Comparison of ENCODE assay signal across 18 cellular contexts in the genomic region with DNA sequence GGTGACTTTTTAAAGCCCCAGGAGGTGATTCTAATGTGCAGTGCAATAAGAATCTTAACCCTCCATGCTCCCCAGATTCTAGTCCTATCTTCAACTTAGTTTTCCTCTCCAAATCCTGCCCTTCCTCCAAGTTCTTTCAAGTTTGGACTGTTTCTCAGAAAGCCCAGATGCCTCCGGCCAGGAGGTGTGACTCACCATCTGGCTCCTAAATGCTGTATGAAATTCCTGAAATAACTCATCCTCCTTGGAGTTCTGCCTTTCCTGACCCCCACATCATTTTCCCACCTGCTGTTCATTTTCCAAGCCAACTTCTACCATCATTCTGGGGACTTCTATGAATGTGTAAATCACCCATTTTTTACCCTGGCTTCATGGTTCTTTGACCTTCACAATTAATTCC.
DNase-seq lines count a peak whose midpoint lies in the region; ATAC-seq, FAIRE-seq and TF ChIP-seq lines count a peak whose summit lies in the region.
"Had no signal": no experiment of that assay in that cellular context is flagged by ENCODE, and none has a peak within 500 bp of the region (broad histone marks: within the 10 kb centered on the region; RNA-seq: fewer than 3 reads in every experiment).

No MANE protein-coding gene starts in this region.

- intact Hi-C loops in endothelial cell of umbilical vein (cut with micrococcal nuclease) (no loop called here), kidney (cut with DNase I) (no loop called here)

- no peak for TF ChIP-seq CTCF in RWPE1 (conservative IDR thresholded peaks at IDR 0.05; ENCODE audit: low read depth)
- no peak for TF ChIP-seq CTCF in endothelial cell of umbilical vein (IDR thresholded peaks at IDR 0.05; ENCODE audit: extremely low read depth in 1 of 2, insufficient read depth in 1 of 2, low read depth in 1 of 2, low read length in 2 of 2)
- TF ChIP-seq CTCF in kidney (IDR thresholded peaks at IDR 0.05; ENCODE audit: borderline replicate concordance, extremely low read depth, insufficient read depth), result no peak
- no peak for TF ChIP-seq CTCF in BE2C (IDR thresholded peaks at IDR 0.05; ENCODE audit: low read depth, low read length)

- POLR2A ChIA-PET in RWPE1 (lab: Yijun Ruan, JAX; ENCODE audit: low non-redundant PET), result no interaction called here
- POLR2A ChIA-PET in endothelial cell of umbilical vein (lab: Charles Lee), result no interaction called here

- H3K9me3 ChIP-seq in endothelial cell of umbilical vein (replicated peaks; ENCODE audit: control insufficient read depth, insufficient read depth, low read length) (no peaks in the 10 kb centered on the region), kidney (ENCODE audit: control insufficient read depth in 1 of 2, low read length in 2 of 2) (no peaks in the 10 kb centered on the region), BE2C (no peaks in the 10 kb centered on the region)
- H3K9me3 ChIP-seq: ovary had no signal

- no peak for ATAC-seq in GM18519 (IDR thresholded peaks at IDR 0.05; ENCODE audit: low FRiP score, unreplicated experiment)

- H3K27ac ChIP-seq in RWPE1 (no peak overlapping the region), endothelial cell of umbilical vein (ENCODE audit: insufficient read depth, low read depth, low read length) (no peak overlapping the region), kidney (ENCODE audit: low read depth in 2 of 2, low read length in 2 of 2) (no peak overlapping the region)
- H3K27ac ChIP-seq: dorsolateral prefrontal cortex, ovary had no signal

- H3K4me2 ChIP-seq in endothelial cell of umbilical vein (ENCODE audit: insufficient read depth, low read length), result no peak overlapping the region

- BruUV-seq in endothelial cell of umbilical vein (replicated peaks; lab: Mats Ljungman, UMichigan), result no TSS peak

- FAIRE-seq in endothelial cell of umbilical vein (lab: Jason Lieb, UNC), result no peak
- FAIRE-seq in kidney (lab: Jason Lieb, UNC), result no peak

- H2AFZ ChIP-seq in endothelial cell of umbilical vein (ENCODE audit: low read depth, low read length), result no peak overlapping the region

- no peaks in the 10 kb centered on the region for H4K20me1 ChIP-seq in endothelial cell of umbilical vein (replicated peaks; ENCODE audit: control insufficient read depth, extremely low read depth, insufficient read depth, low read length)

- no peaks in the 10 kb centered on the region for H3K36me3 ChIP-seq in endothelial cell of umbilical vein (ENCODE audit: control insufficient read depth in 2 of 2, extremely low read depth in 1 of 2, insufficient read depth in 2 of 2, low read length in 2 of 2)
- H3K36me3 ChIP-seq in kidney (ENCODE audit: control insufficient read depth in 1 of 2, insufficient read depth in 2 of 2, low read length in 2 of 2), result no peaks in the 10 kb centered on the region
- H3K36me3 ChIP-seq in BE2C, result no peaks in the 10 kb centered on the region
- H3K36me3 ChIP-seq: ovary had no signal

- dilution Hi-C loops in endothelial cell of umbilical vein (cut with MboI; ENCODE audit: extremely low pct_ligation_motif_present, low sequenced_read_pairs), result no loop called here

- H3K4me1 ChIP-seq in endothelial cell of umbilical vein (ENCODE audit: control insufficient read depth, extremely low read depth, insufficient read depth, low read length), result peaks cover 10% of the 10 kb centered on the region
- no peaks in the 10 kb centered on the region for H3K4me1 ChIP-seq in kidney (ENCODE audit: control insufficient read depth in 1 of 2, insufficient read depth in 1 of 2, low read depth in 1 of 2, low read length in 2 of 2)
- no peaks in the 10 kb centered on the region for H3K4me1 ChIP-seq in BE2C

- H3K27me3 ChIP-seq in endothelial cell of umbilical vein (ENCODE audit: control insufficient read depth in 2 of 2, insufficient read depth in 2 of 2, low read length in 2 of 2) (no peaks in the 10 kb centered on the region), BE2C (no peaks in the 10 kb centered on the region)
- H3K27me3 ChIP-seq: dorsolateral prefrontal cortex, ovary had no signal

- TF ChIP-seq POLR2A in endothelial cell of umbilical vein (IDR thresholded peaks at IDR 0.05; ENCODE audit: low read depth, low read length), result no peak

- H3K4me3 ChIP-seq in endothelial cell of umbilical vein (replicated peaks in 1 of 3; ENCODE audit: insufficient read depth in 1 of 3, low read depth in 1 of 3, low read length in 3 of 3) (no peak overlapping the region), kidney (ENCODE audit: low read length in 2 of 2) (no peak overlapping the region), BE2C (ENCODE audit: low read depth, low read length) (no peak overlapping the region)
- H3K4me3 ChIP-seq: dorsolateral prefrontal cortex, ovary had no signal

- peak; percentile 32 for DNase-seq in ELF-1 (ENCODE audit: low read depth, low spot score)
- DNase-seq in RWPE1 (ENCODE audit: low spot score), result peak; percentile 9
- peak; percentile 63 for DNase-seq in endothelial cell of umbilical vein (ENCODE audit: low read depth, low spot score)
- DNase-seq in kidney tubule cell (ENCODE audit: low spot score), result peak; percentile 72
- DNase-seq in activated CD4-positive, alpha-beta T cell treated with anti-CD3 and anti-CD28 coated beads, Interleukin-2, amount 50 U/mL, for 48 hours, result no peak
- no peak for DNase-seq in kidney
- DNase-seq in BE2C, result no peak
- DNase-seq: activated CD4-positive, alpha-beta T cell treated with anti-CD3 and anti-CD28 coated beads, Interleukin-2, amount 10 ng/mL, durations not matched to agents 7 days and 5 days; amygdala; Calu3; foreskin melanocyte; H7; NCI-H2029; ovary; SHP77 treated with DMSO at 0.1 percent for 48 hours; stimulated activated CD4-positive, alpha-beta T cell treated with anti-CD3 and anti-CD28 coated beads, Interleukin-12 subunit alpha, Interleukin-12 subunit beta, amount 100 ng/mL, for 4 hours had no signal

- no peaks in the 10 kb centered on the region for H3K9me1 ChIP-seq in endothelial cell of umbilical vein (replicated peaks; ENCODE audit: control insufficient read depth, extremely low read depth, insufficient read depth, low read length)

- H3K9ac ChIP-seq in endothelial cell of umbilical vein (replicated peaks; ENCODE audit: extremely low read depth, insufficient read depth, low read length), result no peak overlapping the region
- no peak overlapping the region for H3K9ac ChIP-seq in kidney (ENCODE audit: low read length in 2 of 2)

- H3K79me2 ChIP-seq in endothelial cell of umbilical vein (ENCODE audit: control insufficient read depth, insufficient read depth, low read length), result no peaks in the 10 kb centered on the region

- CTCF ChIA-PET in RWPE1 (lab: Yijun Ruan, JAX), result no interaction called here
- CTCF ChIA-PET in endothelial cell of umbilical vein (lab: Charles Lee), result no interaction called here

TF ChIP-seq in endothelial cell of umbilical vein, 7 proteins besides CTCF, POLR2A, EP300 and RAD21:
- TF ChIP-seq POLR2AphosphoS5 (IDR thresholded peaks at IDR 0.05; ENCODE audit: insufficient read depth, low read depth, low read length) (no peak), GATA2 (IDR thresholded peaks at IDR 0.05; ENCODE audit: insufficient read depth, insufficient read length, low read depth, low read length) (no peak), MYC (IDR thresholded peaks at IDR 0.05; ENCODE audit: low read depth, low read length) (no peak), FOS (IDR thresholded peaks at IDR 0.05; ENCODE audit: borderline replicate concordance, insufficient read depth, low read length) (peak; percentile 60), JUN (IDR thresholded peaks at IDR 0.05; ENCODE audit: borderline replicate concordance, insufficient read depth, insufficient read length, low read depth) (peak; percentile 63)

Comparison
In these comparisons a context has a peak if more than half of its experiments do, and no peak if none do; other contexts are left out.
1. DNase-seq: peak in ELF-1 (single experiment), RWPE1 (single experiment), endothelial cell of umbilical vein (single experiment) and kidney tubule cell (single experiment); none in activated CD4-positive, alpha-beta T cell treated with anti-CD3 and anti-CD28 coated beads, Interleukin-2, amount 50 U/mL, for 48 hours (0 of 2), kidney (single experiment) and BE2C (single experiment).